ENCODE assay signal across 10 cellular contexts in genomic region chr4:186132577-186133277, GRCh38. TPM values are rescaled to one million over a fixed set of nuclear protein-coding genes. Genes with fewer than 3 reads are reported as not detected.
DNase-seq lines count a peak whose midpoint lies in the region; FAIRE-seq and TF ChIP-seq lines count a peak whose summit lies in the region.
"Had no signal": no experiment of that assay in that cellular context is flagged by ENCODE, and none has a peak within 500 bp of the region (broad histone marks: within the 10 kb centered on the region; RNA-seq: fewer than 3 reads in every experiment).

No MANE protein-coding gene starts in this region.

- DNase-seq in GM12891 (ENCODE audit: insufficient read length, low spot score): no peak
- no peak for DNase-seq in chondrocyte (ENCODE audit: low spot score)
- peak; percentile 47 for DNase-seq in neuronal stem cell (ENCODE audit: low spot score)
- DNase-seq in effector CD8-positive, alpha-beta T cell (lab: John Stamatoyannopoulos, UW): no peak
- DNase-seq in T-helper 2 cell: no peak
- no peak for DNase-seq in superior temporal gyrus (ENCODE audit: extremely low spot score)
- DNase-seq in NCI-H2227 (lab: John Stamatoyannopoulos, UW; ENCODE audit: unreplicated experiment): no peak
- DNase-seq: NCI-H2081 had no signal

- H3K4me1 ChIP-seq in neuronal stem cell (ENCODE audit: control insufficient read depth in 2 of 2, insufficient read depth in 1 of 2, low read depth in 1 of 2, low read length in 2 of 2): peaks cover 10 to 13% of the 10 kb centered on the region in 2 donors

- peaks cover 9% of the 10 kb centered on the region for H3K4me1 Mint-ChIP-seq in chondrocyte (ENCODE audit: low read depth)

- H2BK5ac ChIP-seq in neuronal stem cell (ENCODE audit: low read length): no peak overlapping the region

- TF ChIP-seq EP300 in Ishikawa (IDR thresholded peaks at IDR 0.05; ENCODE audit: borderline replicate concordance): no peak

- no peak overlapping the region for H3K14ac ChIP-seq in neuronal stem cell (ENCODE audit: low read length)

- no peak overlapping the region for H3K4me2 ChIP-seq in neuronal stem cell (ENCODE audit: insufficient read depth, low read length, poor library complexity, severe bottlenecking)

- no peak overlapping the region for H4K8ac ChIP-seq in neuronal stem cell (ENCODE audit: low read depth, low read length)

- no peak overlapping the region for H2BK15ac ChIP-seq in neuronal stem cell (ENCODE audit: low read length)

- H4K91ac ChIP-seq in neuronal stem cell (ENCODE audit: low read depth, low read length, poor library complexity): no peak overlapping the region

- no peaks in the 10 kb centered on the region for H3K36me3 Mint-ChIP-seq in chondrocyte (ENCODE audit: low read depth)

- H3K4me3 Mint-ChIP-seq in chondrocyte (ENCODE audit: unreplicated experiment): no peak overlapping the region

- H3K4me3 ChIP-seq in neuronal stem cell (ENCODE audit: low read length in 2 of 2): no peak overlapping the region

- no peak overlapping the region for H2BK120ac ChIP-seq in neuronal stem cell (ENCODE audit: low read depth, low read length)

- H2AFZ ChIP-seq in neuronal stem cell (ENCODE audit: low read length): peak overlapping the region; percentile 70

- H2BK12ac ChIP-seq in neuronal stem cell (ENCODE audit: low read length): no peak overlapping the region

- no peak overlapping the region for H3K18ac ChIP-seq in neuronal stem cell (ENCODE audit: low read length)

- TF ChIP-seq CTCF in chondrocyte (IDR thresholded peaks at IDR 0.05): peak; percentile 67

- no peak overlapping the region for H3K23ac ChIP-seq in neuronal stem cell (ENCODE audit: low read depth, low read length, poor library complexity)

- no peaks in the 10 kb centered on the region for H3K9me3 Mint-ChIP-seq in chondrocyte (ENCODE audit: low read depth)

- H2AK5ac ChIP-seq in neuronal stem cell (ENCODE audit: low read depth, low read length): no peak overlapping the region

- H3K9ac ChIP-seq in neuronal stem cell (ENCODE audit: low read depth, low read length, poor library complexity): no peak overlapping the region

- FAIRE-seq in GM12891 (lab: Jason Lieb, UNC): peak; percentile 47
- FAIRE-seq: keratinocyte had no signal

- H3K27me3 Mint-ChIP-seq in chondrocyte (ENCODE audit: low read depth): no peaks in the 10 kb centered on the region

- H3K27ac ChIP-seq in neuronal stem cell (replicated peaks; ENCODE audit: low read length): peak overlapping the region; percentile 21

- no peaks in the 10 kb centered on the region for H3K36me3 ChIP-seq in neuronal stem cell (replicated peaks in 1 of 2; ENCODE audit: control insufficient read depth in 2 of 2, insufficient read depth in 2 of 2, low read length in 2 of 2)

- H3K9me3 ChIP-seq in neuronal stem cell (replicated peaks in 1 of 2; ENCODE audit: control insufficient read depth in 2 of 2, insufficient read depth in 1 of 2, low read depth in 1 of 2, low read length in 2 of 2): no peaks in the 10 kb centered on the region

- no peak overlapping the region for H3K4ac ChIP-seq in neuronal stem cell (ENCODE audit: low read length)

- peak; percentile 6; the same call in 1 of the 2 replicates for TF ChIP-seq RAD21 in Ishikawa (IDR thresholded peaks at IDR 0.05; ENCODE audit: low read depth)

- peaks cover 0 to 2% (median 0%) of the 10 kb centered on the region in 3 experiments for H3K27me3 ChIP-seq in neuronal stem cell (ENCODE audit: control insufficient read depth in 3 of 3, insufficient read depth in 3 of 3, low read depth in 1 of 3, low read length in 3 of 3)

- peaks cover 2% of the 10 kb centered on the region for H3K79me1 ChIP-seq in neuronal stem cell (ENCODE audit: low read depth, low read length)

- H3K27ac Mint-ChIP-seq in chondrocyte (ENCODE audit: unreplicated experiment): no peak overlapping the region

- WGBS in neuronal stem cell (ENCODE audit: extremely low coverage in 2 of 2, insufficient read length in 2 of 2, insufficient replicate concordance in 1 of 2), 2 donors: no CpG with 5 or more reads among the region's 4 CpGs

- TF ChIP-seq POLR2A in GM12891 (IDR thresholded peaks at IDR 0.05; ENCODE audit: low read depth, low read length): no peak

TF ChIP-seq in GM12891, 5 proteins besides CTCF, POLR2A, EP300 and RAD21:
- TF ChIP-seq POU2F2 (IDR thresholded peaks at IDR 0.05; ENCODE audit: low read depth, low read length): no peak
- TF ChIP-seq PAX5 (IDR thresholded peaks at IDR 0.05; ENCODE audit: insufficient read depth, low read length, severe bottlenecking): no peak
- TF ChIP-seq TAF1 (IDR thresholded peaks at IDR 0.05; ENCODE audit: low read depth, low read length): no peak
- no peak for TF ChIP-seq SPI1 (IDR thresholded peaks at IDR 0.05; ENCODE audit: low read depth, low read length)
- TF ChIP-seq POLR2AphosphoS5 (IDR thresholded peaks at IDR 0.05; ENCODE audit: low read depth, low read length): no peak

TF ChIP-seq in Ishikawa, 13 proteins besides CTCF, POLR2A, EP300 and RAD21:
- TF ChIP-seq ZBTB7A (IDR thresholded peaks at IDR 0.05; ENCODE audit: low read depth): no peak
- TF ChIP-seq USF1 (IDR thresholded peaks at IDR 0.05): no peak
- no peak for TF ChIP-seq EGR1 (IDR thresholded peaks at IDR 0.05)
- TF ChIP-seq TAF1 (IDR thresholded peaks at IDR 0.05; ENCODE audit: low read depth): no peak
- TF ChIP-seq TEAD4 (IDR thresholded peaks at IDR 0.05): 0 out of 2 replicates have a peak, but pooled peaks have one; percentile 5

RNA-seq across cellular contexts. Expression of gene FAM149A, which starts 28.2 kb away (rescaled TPM):
- polyA plus RNA-seq in GM12891 (2012; ENCODE audit: low read depth, missing spikeins): 0.60 TPM
- total RNA-seq in chondrocyte: 5.4 to 7.1 TPM (median 5.8 TPM) in 3 replicates
- 11.1 TPM for polyA plus RNA-seq in neuronal stem cell (2013, experiment 1 of 2)
- polyA plus RNA-seq in neuronal stem cell (2013, experiment 2 of 2): 9.5 TPM

RNA-seq across cellular contexts. Expression of gene CYP4V2, which starts 58.6 kb away (rescaled TPM):
- 1.5 TPM for polyA plus RNA-seq in GM12891 (2012; ENCODE audit: low read depth, missing spikeins)
- 13.3 to 13.4 TPM (median 13.4 TPM) in 3 replicates for total RNA-seq in chondrocyte
- polyA plus RNA-seq in neuronal stem cell (2013, experiment 1 of 2): 0.99 TPM
- polyA plus RNA-seq in neuronal stem cell (2013, experiment 2 of 2): 1.2 TPM
